21 cellular contexts compared by ENCODE assay signal in genomic region chr22:20589614-20590476, GRCh38.
DNase-seq lines count a peak whose midpoint lies in the region; ATAC-seq and TF ChIP-seq lines count a peak whose summit lies in the region.
"Had no signal": no experiment of that assay in that cellular context is flagged by ENCODE, and none has a peak within 500 bp of the region (broad histone marks: within the 10 kb centered on the region; RNA-seq: fewer than 3 reads in every experiment).

No MANE protein-coding gene starts in this region.

- H3K4me1 ChIP-seq in heart right ventricle, result no peaks in the 10 kb centered on the region
- no peaks in the 10 kb centered on the region for H3K4me1 ChIP-seq in upper lobe of right lung
- H3K4me1 ChIP-seq: BE2C had no signal

- H3K27me3 Mint-ChIP-seq in WTC11 (ENCODE audit: low read depth), result no peaks in the 10 kb centered on the region
- H3K27me3 Mint-ChIP-seq: CD4-positive, CD25-positive, alpha-beta regulatory T cell had no signal

- TF ChIP-seq CTCF in heart right ventricle (IDR thresholded peaks at IDR 0.05), result no peak
- TF ChIP-seq CTCF in WTC11 (IDR thresholded peaks at IDR 0.05), result no peak
- no peak for TF ChIP-seq CTCF in upper lobe of right lung (IDR thresholded peaks at IDR 0.05)

- H3K36me3 ChIP-seq in heart right ventricle (peaks cover 5 to 33% (median 20%) of the 10 kb centered on the region in 9 donors), upper lobe of right lung (peaks cover 28% of the 10 kb centered on the region)

- H3K27ac Mint-ChIP-seq in WTC11, result no peak overlapping the region

- H3K9me3 Mint-ChIP-seq in WTC11, result no peaks in the 10 kb centered on the region
- H3K9me3 Mint-ChIP-seq: CD4-positive, CD25-positive, alpha-beta regulatory T cell had no signal

- H3K4me3 ChIP-seq in heart right ventricle, result no peak overlapping the region
- no peak overlapping the region for H3K4me3 ChIP-seq in upper lobe of right lung
- H3K4me3 ChIP-seq: GM23248, SK-N-MC had no signal

- WGBS in heart right ventricle, 2 donors, result 78 to 84% methylated on average over 15 of the region's 15 CpGs

- H3K36me3 Mint-ChIP-seq in WTC11, result no peaks in the 10 kb centered on the region; the same call in 1 of the 2 replicates
- H3K36me3 Mint-ChIP-seq: CD4-positive, CD25-positive, alpha-beta regulatory T cell had no signal

- CTCF ChIA-PET in WTC11 (lab: Charles Lee), result interaction anchor here (0.8 to 1.4 kb wide), 5 partner anchors 16 to 296 kb away, joined by 3 to 5 read pairs (median 4); no protein-coding TSS in a partner anchor

- intact Hi-C loops in Right ventricle myocardium inferior (cut with DNase I) (no loop called here), heart right ventricle (cut with DNase I) (loop anchor here in 1 of 10 donors (10.0 kb wide), 1 partner anchor 95 kb away; no protein-coding TSS in a partner anchor), upper lobe of right lung (cut with DNase I) (no loop called here)

- no peak overlapping the region for H3K4me3 Mint-ChIP-seq in WTC11

- H3K27me3 ChIP-seq in heart right ventricle (no peaks in the 10 kb centered on the region), upper lobe of right lung (no peaks in the 10 kb centered on the region)
- H3K27me3 ChIP-seq: BE2C had no signal

- POLR2A ChIA-PET in WTC11 (lab: Charles Lee), result no interaction called here

- no peak for ATAC-seq in Right ventricle myocardium inferior
- ATAC-seq in heart right ventricle, result no peak
- peak; percentile 20; the same call in 1 of the 2 replicates for ATAC-seq in WTC11
- ATAC-seq in left lobe of liver, result no peak
- no peak for ATAC-seq in upper lobe of right lung
- ATAC-seq in HG02571 (IDR thresholded peaks at IDR 0.05; ENCODE audit: unreplicated experiment), result no peak

- peaks cover 5% of the 10 kb centered on the region; the same call in 1 of the 2 replicates for H3K4me1 Mint-ChIP-seq in WTC11

- no peak overlapping the region for H3K27ac ChIP-seq in heart right ventricle
- no peak overlapping the region for H3K27ac ChIP-seq in upper lobe of right lung
- no peak overlapping the region for H3K27ac ChIP-seq in caudate nucleus (ENCODE audit: low read depth, low read length)
- H3K27ac ChIP-seq: GM23248, KMS-11, SK-N-MC had no signal

- peak; percentile 67 for DNase-seq in Right ventricle myocardium inferior (ENCODE audit: missing footprints)
- no peak for DNase-seq in heart right ventricle
- no peak for DNase-seq in WTC11 (ENCODE audit: low spot score)
- DNase-seq in left lobe of liver (ENCODE audit: low spot score), result peak; percentile 42
- peak; percentile 62 for DNase-seq in upper lobe of right lung
- no peak for DNase-seq in stimulated activated naive CD4-positive, alpha-beta T cell (lab: John Stamatoyannopoulos, UW)
- DNase-seq in caudate nucleus (lab: John Stamatoyannopoulos, UW), result no peak
- DNase-seq: BE2C; CD4-positive, CD25-positive, alpha-beta regulatory T cell; COR-L47; DMS 273 treated with DMSO at 0.1 percent for 48 hours; DND-41; NCI-H1417; NCI-H187; NCI-H2107; NCI-H510A treated with DMSO at 0.1 percent for 48 hours; SHP77 had no signal

- H3K9me3 ChIP-seq in heart right ventricle (no peaks in the 10 kb centered on the region), upper lobe of right lung (no peaks in the 10 kb centered on the region)
- H3K9me3 ChIP-seq: BE2C had no signal

TF ChIP-seq in WTC11, 78 proteins besides CTCF, POLR2A, EP300 and RAD21:
- TF ChIP-seq CREB1 (CRISPR knock-in tag; IDR thresholded peaks at IDR 0.05) (no peak), SMAD4 (CRISPR knock-in tag; IDR thresholded peaks at IDR 0.05) (no peak), ELF4 (CRISPR knock-in tag; IDR thresholded peaks at IDR 0.05; ENCODE audit: low read depth) (no peak), ZMAT4 (CRISPR knock-in tag; IDR thresholded peaks at IDR 0.05) (no peak), ZNF317 (CRISPR knock-in tag; IDR thresholded peaks at IDR 0.05; ENCODE audit: borderline replicate concordance, low read depth) (no peak), ZNF232 (CRISPR knock-in tag; IDR thresholded peaks at IDR 0.05) (no peak), NR2C2 (CRISPR knock-in tag; IDR thresholded peaks at IDR 0.05) (no peak), PRDM15 (CRISPR knock-in tag; IDR thresholded peaks at IDR 0.05) (no peak), TP53 (CRISPR knock-in tag; IDR thresholded peaks at IDR 0.05) (no peak), JAZF1 (CRISPR knock-in tag; IDR thresholded peaks at IDR 0.05) (no peak), TCF7 (CRISPR knock-in tag; IDR thresholded peaks at IDR 0.05; ENCODE audit: low read depth) (no peak), RORB (CRISPR knock-in tag; IDR thresholded peaks at IDR 0.05) (no peak), OVOL2 (CRISPR knock-in tag; IDR thresholded peaks at IDR 0.05; ENCODE audit: borderline replicate concordance) (no peak), EMX1 (CRISPR knock-in tag; IDR thresholded peaks at IDR 0.05) (no peak), ATF6 (CRISPR knock-in tag; IDR thresholded peaks at IDR 0.05) (no peak), USF2 (CRISPR knock-in tag; IDR thresholded peaks at IDR 0.05) (no peak), TEAD4 (CRISPR knock-in tag; IDR thresholded peaks at IDR 0.05) (no peak), MLX (CRISPR knock-in tag; IDR thresholded peaks at IDR 0.05) (no peak)

Comparison
In these comparisons a context has a peak if more than half of its experiments do, and no peak if none do; other contexts are left out.
1. DNase-seq: peak in Right ventricle myocardium inferior (single experiment), left lobe of liver (single experiment) and upper lobe of right lung (single experiment); none in heart right ventricle (0 of 2), WTC11 (single experiment), stimulated activated naive CD4-positive, alpha-beta T cell (0 of 6) and caudate nucleus (0 of 61).